8 cellular contexts compared by ENCODE assay signal in genomic region chr6:3356056-3356823, GRCh38.
DNase-seq lines count a peak whose midpoint lies in the region; ATAC-seq, FAIRE-seq and TF ChIP-seq lines count a peak whose summit lies in the region.

No MANE protein-coding gene starts in this region.

- peaks cover 26% of the 10 kb centered on the region for H3K36me3 Mint-ChIP-seq in Caco-2 (ENCODE audit: insufficient read depth, unreplicated experiment)
- no peaks in the 10 kb centered on the region for H3K36me3 Mint-ChIP-seq in activated naive CD8-positive, alpha-beta T cell
- no peaks in the 10 kb centered on the region for H3K36me3 Mint-ChIP-seq in progenitor cell of endocrine pancreas (ENCODE audit: insufficient read depth)

- intact Hi-C loops in Caco-2 (cut with micrococcal nuclease; ENCODE audit: unreplicated experiment): no loop called here
- intact Hi-C loops in heart left ventricle (cut with DNase I): loop anchor here in 1 of 10 donors (2.0 kb wide), 1 partner anchor 77 kb away; no protein-coding TSS in a partner anchor

- POLR2A ChIA-PET in Caco-2 (lab: Charles Lee): no interaction called here

- H3K27ac ChIP-seq in SJSA1 (peak overlapping the region; percentile 67), heart left ventricle (peak overlapping the region; percentile 64 to 94 (median 88))

- peak overlapping the region; percentile 50 for H3K4me3 Mint-ChIP-seq in Caco-2 (ENCODE audit: unreplicated experiment)
- peak overlapping the region; percentile 85 for H3K4me3 Mint-ChIP-seq in activated naive CD8-positive, alpha-beta T cell
- peak overlapping the region; percentile 16 for H3K4me3 Mint-ChIP-seq in progenitor cell of endocrine pancreas (ENCODE audit: low read depth)

- H3K9me3 ChIP-seq in Caco-2: no peaks in the 10 kb centered on the region
- H3K9me3 ChIP-seq in SJSA1 (replicated peaks): no peaks in the 10 kb centered on the region
- no peaks in the 10 kb centered on the region for H3K9me3 ChIP-seq in heart left ventricle

- H3K4me1 Mint-ChIP-seq in Caco-2 (ENCODE audit: low read depth, unreplicated experiment) (peaks cover 7% of the 10 kb centered on the region), progenitor cell of endocrine pancreas (ENCODE audit: low read depth) (peaks cover 25% of the 10 kb centered on the region)
- H3K4me1 Mint-ChIP-seq in activated naive CD8-positive, alpha-beta T cell (ENCODE audit: low read depth): peaks cover 39% of the 10 kb centered on the region

- no peak for TF ChIP-seq CTCF in Caco-2 (IDR thresholded peaks at IDR 0.05; ENCODE audit: insufficient read depth in 1 of 2, low read depth in 1 of 2, low read length in 1 of 2, severe bottlenecking in 1 of 2, unreplicated experiment in 1 of 2)
- no peak for TF ChIP-seq CTCF in heart left ventricle (IDR thresholded peaks at IDR 0.05)
- no peak for TF ChIP-seq CTCF in progenitor cell of endocrine pancreas (IDR thresholded peaks at IDR 0.05; ENCODE audit: unreplicated experiment)

- H3K9me3 Mint-ChIP-seq in Caco-2 (ENCODE audit: unreplicated experiment) (no peaks in the 10 kb centered on the region), progenitor cell of endocrine pancreas (ENCODE audit: low read depth) (no peaks in the 10 kb centered on the region)
- H3K9me3 Mint-ChIP-seq in activated naive CD8-positive, alpha-beta T cell (ENCODE audit: low read depth): no peaks in the 10 kb centered on the region

- WGBS in heart left ventricle, 4 donors: 6 to 15% (median 10%) methylated on average over 18 to 19 of the region's 24 CpGs

- H3K4me1 ChIP-seq in Caco-2 (peaks cover 17% of the 10 kb centered on the region), SJSA1 (replicated peaks) (peaks cover 22% of the 10 kb centered on the region), heart left ventricle (peaks cover 6 to 30% (median 23%) of the 10 kb centered on the region in 12 donors)

- H3K27me3 Mint-ChIP-seq in Caco-2 (ENCODE audit: insufficient read depth, unreplicated experiment) (no peaks in the 10 kb centered on the region), progenitor cell of endocrine pancreas (peaks cover 36% of the 10 kb centered on the region)
- no peaks in the 10 kb centered on the region for H3K27me3 Mint-ChIP-seq in activated naive CD8-positive, alpha-beta T cell

- CTCF ChIA-PET in Caco-2 (lab: Charles Lee): no interaction called here

- TF ChIP-seq POLR2A in heart left ventricle (IDR thresholded peaks at IDR 0.05): peak in 1 of 2 donors; percentile 35

- no peaks in the 10 kb centered on the region for H3K27me3 ChIP-seq in Caco-2 (replicated peaks; ENCODE audit: control insufficient read depth, insufficient read depth, low read length)
- H3K27me3 ChIP-seq in SJSA1 (replicated peaks): no peaks in the 10 kb centered on the region
- no peaks in the 10 kb centered on the region for H3K27me3 ChIP-seq in heart left ventricle

- FAIRE-seq in HTR-8/SVneo (lab: Jason Lieb, UNC) (peak; percentile 23), urothelium cell line (lab: Jason Lieb, UNC) (no peak)

- 0 out of 2 replicates have a peak, but pooled peaks cover 2% of the 10 kb centered on the region for H3K36me3 ChIP-seq in Caco-2 (ENCODE audit: control insufficient read depth, insufficient read depth, low read length)
- no peaks in the 10 kb centered on the region for H3K36me3 ChIP-seq in SJSA1
- no peaks in the 10 kb centered on the region for H3K36me3 ChIP-seq in heart left ventricle

- H3K27ac Mint-ChIP-seq in Caco-2 (ENCODE audit: unreplicated experiment) (peak overlapping the region; percentile 59), progenitor cell of endocrine pancreas (peak overlapping the region; percentile 77)
- H3K27ac Mint-ChIP-seq in activated naive CD8-positive, alpha-beta T cell: peak overlapping the region; percentile 61

- DNase-seq in Caco-2 (no peak), HTR-8/SVneo (ENCODE audit: insufficient read length, low spot score) (peak; percentile 81), SJSA1 (ENCODE audit: low read depth in 1 of 2, low spot score in 2 of 2) (peak; percentile 76 to 88), heart left ventricle (peak; percentile 68 to 82 (median 73)), progenitor cell of endocrine pancreas (ENCODE audit: low spot score, unreplicated experiment) (no peak), urothelium cell line (ENCODE audit: low spot score) (peak; percentile 79)

- H3K4me3 ChIP-seq in Caco-2 (ENCODE audit: low read depth, low read length) (no peak overlapping the region), SJSA1 (peak overlapping the region; percentile 38), heart left ventricle (peak overlapping the region in 11 of 12 donors; percentile 19 to 60 (median 46))

- no TSS peak for BruUV-seq in Caco-2 (replicated peaks; lab: Mats Ljungman, UMichigan)

- ATAC-seq in GM21381 (IDR thresholded peaks at IDR 0.05; ENCODE audit: unreplicated experiment): peak; percentile 95
- ATAC-seq in heart left ventricle: peak; percentile 52 to 77 (median 76)

Comparison
In these comparisons a context has a peak if more than half of its experiments do, and no peak if none do; other contexts are left out.
1. DNase-seq: peak in HTR-8/SVneo (single experiment), SJSA1 (2 of 2), heart left ventricle (5 of 5) and urothelium cell line (single experiment); none in Caco-2 (0 of 2) and progenitor cell of endocrine pancreas (single experiment).
2. H3K4me3 Mint-ChIP-seq: peak in every context shown above with its lines; median percentile 85 in activated naive CD8-positive, alpha-beta T cell; 50 in Caco-2; 16 in progenitor cell of endocrine pancreas.
3. Peak in every context shown above with its lines, with median percentiles within 50 percentile points of each other: H3K27ac Mint-ChIP-seq.